ENCODE assay signal across 10 cellular contexts in genomic region chr1:234720709-234721436, GRCh38.
DNase-seq lines count a peak whose midpoint lies in the region; ATAC-seq, FAIRE-seq and TF ChIP-seq lines count a peak whose summit lies in the region.
"Had no signal": no experiment of that assay in that cellular context is flagged by ENCODE, and none has a peak within 500 bp of the region (broad histone marks: within the 10 kb centered on the region; RNA-seq: fewer than 3 reads in every experiment).

No MANE protein-coding gene starts in this region.

- H3K36me3 Mint-ChIP-seq in activated naive CD4-positive, alpha-beta T cell treated with anti-CD3 and anti-CD28 coated beads, Interleukin-2, amount 50 U/mL, for 24 hours, result no peaks in the 10 kb centered on the region
- no peaks in the 10 kb centered on the region for H3K36me3 Mint-ChIP-seq in activated naive CD4-positive, alpha-beta T cell treated with anti-CD3 and anti-CD28 coated beads for 36 hours (ENCODE audit: low read depth)
- H3K36me3 Mint-ChIP-seq: memory B cell had no signal

- no CpG with 5 or more reads among the region's 15 CpGs for WGBS in neuronal stem cell (ENCODE audit: extremely low coverage in 2 of 2, insufficient read length in 2 of 2, insufficient replicate concordance in 1 of 2), 2 donors

- DNase-seq in activated naive CD4-positive, alpha-beta T cell treated with anti-CD3 and anti-CD28 coated beads for 36 hours, result no peak
- DNase-seq in endothelial cell of umbilical vein (ENCODE audit: low read depth, low spot score) (no peak), neuronal stem cell (ENCODE audit: low spot score) (no peak), uterus (no peak), HCEC 1CT (no peak)
- DNase-seq: NCI-H1930 had no signal

- H3K9ac ChIP-seq in endothelial cell of umbilical vein (replicated peaks; ENCODE audit: extremely low read depth, insufficient read depth, low read length), result peak overlapping the region; percentile 95
- no peak overlapping the region for H3K9ac ChIP-seq in neuronal stem cell (ENCODE audit: low read depth, low read length, poor library complexity)

- H3K14ac ChIP-seq in neuronal stem cell (ENCODE audit: low read length), result no peak overlapping the region

- H3K4me3 Mint-ChIP-seq in activated naive CD4-positive, alpha-beta T cell treated with anti-CD3 and anti-CD28 coated beads, Interleukin-2, amount 50 U/mL, for 24 hours, result peak overlapping the region; percentile 13
- H3K4me3 Mint-ChIP-seq in activated naive CD4-positive, alpha-beta T cell treated with anti-CD3 and anti-CD28 coated beads for 36 hours, result no peak overlapping the region
- H3K4me3 Mint-ChIP-seq: memory B cell had no signal

- H3K27ac Mint-ChIP-seq in activated naive CD4-positive, alpha-beta T cell treated with anti-CD3 and anti-CD28 coated beads, Interleukin-2, amount 50 U/mL, for 24 hours, result peak overlapping the region; percentile 38
- H3K27ac Mint-ChIP-seq in activated naive CD4-positive, alpha-beta T cell treated with anti-CD3 and anti-CD28 coated beads for 36 hours, result no peak overlapping the region
- H3K27ac Mint-ChIP-seq: memory B cell had no signal

- H2BK5ac ChIP-seq in neuronal stem cell (ENCODE audit: low read length), result no peak overlapping the region

- ATAC-seq in HG03439 (IDR thresholded peaks at IDR 0.05; ENCODE audit: unreplicated experiment), result no peak
- ATAC-seq in GM21367 (IDR thresholded peaks at IDR 0.05; ENCODE audit: unreplicated experiment), result no peak

- no peaks in the 10 kb centered on the region for H4K20me1 ChIP-seq in endothelial cell of umbilical vein (replicated peaks; ENCODE audit: control insufficient read depth, extremely low read depth, insufficient read depth, low read length)

- H3K4ac ChIP-seq in neuronal stem cell (ENCODE audit: low read length), result peak overlapping the region; percentile 8

- TF ChIP-seq POLR2A in endothelial cell of umbilical vein (IDR thresholded peaks at IDR 0.05; ENCODE audit: low read depth, low read length) (no peak), uterus (IDR thresholded peaks at IDR 0.05) (no peak)

- H3K27ac ChIP-seq in endothelial cell of umbilical vein (ENCODE audit: insufficient read depth, low read depth, low read length), result peak overlapping the region; percentile 91
- H3K27ac ChIP-seq in neuronal stem cell (replicated peaks; ENCODE audit: low read length), result no peak overlapping the region
- peak overlapping the region; percentile 96 to 98 for H3K27ac ChIP-seq in uterus

- no peak for FAIRE-seq in endothelial cell of umbilical vein (lab: Jason Lieb, UNC)

- H2BK120ac ChIP-seq in neuronal stem cell (ENCODE audit: low read depth, low read length), result no peak overlapping the region

- POLR2A ChIA-PET in endothelial cell of umbilical vein (lab: Charles Lee), result interaction anchor here (1.2 kb wide), 1 partner anchor 23 kb away, joined by 4 read pairs; no protein-coding TSS in a partner anchor

- H3K79me1 ChIP-seq in neuronal stem cell (ENCODE audit: low read depth, low read length), result no peaks in the 10 kb centered on the region

- H3K4me2 ChIP-seq in endothelial cell of umbilical vein (ENCODE audit: insufficient read depth, low read length) (peak overlapping the region; percentile 3), neuronal stem cell (ENCODE audit: insufficient read depth, low read length, poor library complexity, severe bottlenecking) (no peak overlapping the region)

- no peaks in the 10 kb centered on the region for H3K9me3 ChIP-seq in endothelial cell of umbilical vein (replicated peaks; ENCODE audit: control insufficient read depth, insufficient read depth, low read length)
- no peaks in the 10 kb centered on the region for H3K9me3 ChIP-seq in neuronal stem cell (replicated peaks in 1 of 2; ENCODE audit: control insufficient read depth in 2 of 2, insufficient read depth in 1 of 2, low read depth in 1 of 2, low read length in 2 of 2)
- no peaks in the 10 kb centered on the region for H3K9me3 ChIP-seq in uterus

- peaks cover 58% of the 10 kb centered on the region for H3K4me1 Mint-ChIP-seq in activated naive CD4-positive, alpha-beta T cell treated with anti-CD3 and anti-CD28 coated beads, Interleukin-2, amount 50 U/mL, for 24 hours
- peaks cover 47% of the 10 kb centered on the region for H3K4me1 Mint-ChIP-seq in activated naive CD4-positive, alpha-beta T cell treated with anti-CD3 and anti-CD28 coated beads for 36 hours (ENCODE audit: low read depth)

- H3K36me3 ChIP-seq in endothelial cell of umbilical vein (ENCODE audit: control insufficient read depth in 2 of 2, extremely low read depth in 1 of 2, insufficient read depth in 2 of 2, low read length in 2 of 2), result no peaks in the 10 kb centered on the region
- no peaks in the 10 kb centered on the region for H3K36me3 ChIP-seq in neuronal stem cell (replicated peaks in 1 of 2; ENCODE audit: control insufficient read depth in 2 of 2, insufficient read depth in 2 of 2, low read length in 2 of 2)
- H3K36me3 ChIP-seq in uterus, result no peaks in the 10 kb centered on the region

- peaks cover 82% of the 10 kb centered on the region for H3K4me1 ChIP-seq in endothelial cell of umbilical vein (ENCODE audit: control insufficient read depth, extremely low read depth, insufficient read depth, low read length)
- H3K4me1 ChIP-seq in neuronal stem cell (ENCODE audit: control insufficient read depth in 2 of 2, insufficient read depth in 1 of 2, low read depth in 1 of 2, low read length in 2 of 2), result peaks cover 34 to 58% of the 10 kb centered on the region in 2 donors
- H3K4me1 ChIP-seq in uterus, result peaks cover 26 to 47% of the 10 kb centered on the region in 2 donors

- H3K27me3 ChIP-seq in endothelial cell of umbilical vein (ENCODE audit: control insufficient read depth in 2 of 2, insufficient read depth in 2 of 2, low read length in 2 of 2) (no peaks in the 10 kb centered on the region), neuronal stem cell (ENCODE audit: control insufficient read depth in 3 of 3, insufficient read depth in 3 of 3, low read depth in 1 of 3, low read length in 3 of 3) (no peaks in the 10 kb centered on the region), uterus (no peaks in the 10 kb centered on the region)

- H2AFZ ChIP-seq in endothelial cell of umbilical vein (ENCODE audit: low read depth, low read length) (peak overlapping the region; percentile 27), neuronal stem cell (ENCODE audit: low read length) (no peak overlapping the region)

- no peaks in the 10 kb centered on the region for H3K27me3 Mint-ChIP-seq in activated naive CD4-positive, alpha-beta T cell treated with anti-CD3 and anti-CD28 coated beads, Interleukin-2, amount 50 U/mL, for 24 hours
- no peaks in the 10 kb centered on the region for H3K27me3 Mint-ChIP-seq in activated naive CD4-positive, alpha-beta T cell treated with anti-CD3 and anti-CD28 coated beads for 36 hours (ENCODE audit: low read depth)
- H3K27me3 Mint-ChIP-seq: memory B cell had no signal

- no peak overlapping the region for H4K91ac ChIP-seq in neuronal stem cell (ENCODE audit: low read depth, low read length, poor library complexity)

- peak overlapping the region; percentile 53 for H2AK5ac ChIP-seq in neuronal stem cell (ENCODE audit: low read depth, low read length)

- intact Hi-C loops in activated naive CD4-positive, alpha-beta T cell treated with anti-CD3 and anti-CD28 coated beads for 36 hours (cut with micrococcal nuclease), result loop anchor here (5.0 kb wide), 1 partner anchor 606 kb away; the partner anchor contains the start of genes ARID4B and GGPS1
- intact Hi-C loops in endothelial cell of umbilical vein (cut with micrococcal nuclease) (no loop called here), uterus (cut with DNase I; ENCODE audit: low total_unique reads) (loop anchor here (10.0 kb wide), 2 partner anchors 264 to 354 kb away; no protein-coding TSS in a partner anchor)

- TF ChIP-seq CTCF in endothelial cell of umbilical vein (IDR thresholded peaks at IDR 0.05; ENCODE audit: extremely low read depth in 1 of 2, insufficient read depth in 1 of 2, low read depth in 1 of 2, low read length in 2 of 2), result no peak
- no peak for TF ChIP-seq CTCF in uterus (IDR thresholded peaks at IDR 0.05)

- H2BK12ac ChIP-seq in neuronal stem cell (ENCODE audit: low read length), result no peak overlapping the region

- CTCF ChIA-PET in activated naive CD4-positive, alpha-beta T cell treated with anti-CD3 and anti-CD28 coated beads for 36 hours (lab: Charles Lee), result interaction anchor here (1.1 kb wide), 1 partner anchor 118 kb away, joined by 3 read pairs; no protein-coding TSS in a partner anchor
- CTCF ChIA-PET in endothelial cell of umbilical vein (lab: Charles Lee), result interaction anchor here (0.8 to 3.5 kb wide), 9 partner anchors 10 to 363 kb away, joined by 3 to 15 read pairs (median 5); no protein-coding TSS in a partner anchor

- H3K18ac ChIP-seq in neuronal stem cell (ENCODE audit: low read length), result peak overlapping the region; percentile 73

- H3K79me2 ChIP-seq in endothelial cell of umbilical vein (ENCODE audit: control insufficient read depth, insufficient read depth, low read length), result no peaks in the 10 kb centered on the region

- H2BK15ac ChIP-seq in neuronal stem cell (ENCODE audit: low read length), result peak overlapping the region; percentile 82

- no TSS peak for BruUV-seq in endothelial cell of umbilical vein (replicated peaks; lab: Mats Ljungman, UMichigan)

- H3K4me3 ChIP-seq in endothelial cell of umbilical vein (replicated peaks in 1 of 3; ENCODE audit: insufficient read depth in 1 of 3, low read depth in 1 of 3, low read length in 3 of 3) (no peak overlapping the region), neuronal stem cell (ENCODE audit: low read length in 2 of 2) (no peak overlapping the region), uterus (no peak overlapping the region)

- H3K9me1 ChIP-seq in endothelial cell of umbilical vein (replicated peaks; ENCODE audit: control insufficient read depth, extremely low read depth, insufficient read depth, low read length), result no peaks in the 10 kb centered on the region

- H3K23ac ChIP-seq in neuronal stem cell (ENCODE audit: low read depth, low read length, poor library complexity), result peak overlapping the region; percentile 37

- H3K9me3 Mint-ChIP-seq in activated naive CD4-positive, alpha-beta T cell treated with anti-CD3 and anti-CD28 coated beads, Interleukin-2, amount 50 U/mL, for 24 hours, result no peaks in the 10 kb centered on the region
- no peaks in the 10 kb centered on the region for H3K9me3 Mint-ChIP-seq in activated naive CD4-positive, alpha-beta T cell treated with anti-CD3 and anti-CD28 coated beads for 36 hours
- H3K9me3 Mint-ChIP-seq: memory B cell had no signal

- no peak overlapping the region for H4K8ac ChIP-seq in neuronal stem cell (ENCODE audit: low read depth, low read length)

- dilution Hi-C loops in endothelial cell of umbilical vein (cut with MboI; ENCODE audit: extremely low pct_ligation_motif_present, low sequenced_read_pairs), result loop anchor here (10.0 kb wide), 1 partner anchor 354 kb away; no protein-coding TSS in a partner anchor

TF ChIP-seq in endothelial cell of umbilical vein, 7 proteins besides CTCF, POLR2A, EP300 and RAD21 (continues in another document):
- TF ChIP-seq GATA2 (IDR thresholded peaks at IDR 0.05; ENCODE audit: insufficient read depth, insufficient read length, low read depth, low read length) (no peak), MAX (IDR thresholded peaks at IDR 0.05; ENCODE audit: insufficient read depth, insufficient read length) (peak; percentile 15)
